In genomic region chr12:8032242-8033152, GRCh38 we compare ENCODE assay signal across 8 cellular contexts. TPM values are rescaled to one million over a fixed set of nuclear protein-coding genes. Genes with fewer than 3 reads are reported as not detected.
DNase-seq lines count a peak whose midpoint lies in the region; ATAC-seq and TF ChIP-seq lines count a peak whose summit lies in the region.

TSS of gene FOXJ2 (plus strand) at chr12:8032716. CDS start at chr12:8039833, 7,117 bp downstream.

- DNase-seq in BJ (ENCODE audit: low read depth) (no peak), NT2/D1 (ENCODE audit: low read depth, low spot score) (peak; percentile 70), activated T-cell treated with anti-CD3 and anti-CD28 coated beads for 4 hours (peak; percentile 67), epithelial cell of proximal tubule (ENCODE audit: low read depth) (no peak)
- peak; percentile 81 for DNase-seq in stimulated activated CD8-positive, alpha-beta memory T cell treated with anti-CD3 and anti-CD28 coated beads, Interleukin-4, amount 100 ng/mL, for 48 hours

- H3K27me3 ChIP-seq in BJ (ENCODE audit: control insufficient read depth, insufficient read depth, low read length) (no peaks in the 10 kb centered on the region), NT2/D1 (ENCODE audit: insufficient read depth, insufficient read length) (no peaks in the 10 kb centered on the region), mucosa of rectum (ENCODE audit: control insufficient read depth in 2 of 2, insufficient read depth in 2 of 2, low read length in 2 of 2) (no peaks in the 10 kb centered on the region)

- H3K9me3 ChIP-seq in NT2/D1 (ENCODE audit: insufficient read depth, low read length) (no peaks in the 10 kb centered on the region), mucosa of rectum (ENCODE audit: control insufficient read depth in 2 of 2, low read length in 2 of 2) (no peaks in the 10 kb centered on the region)

- H3K36me3 ChIP-seq in BJ (ENCODE audit: control insufficient read depth, insufficient read depth, low read length): no peaks in the 10 kb centered on the region
- H3K36me3 ChIP-seq in NT2/D1 (ENCODE audit: insufficient read depth, insufficient read length, low read length): peaks cover 6% of the 10 kb centered on the region
- no peaks in the 10 kb centered on the region for H3K36me3 ChIP-seq in mucosa of rectum (ENCODE audit: control insufficient read depth in 2 of 2, insufficient read depth in 2 of 2, low read length in 2 of 2)

- TF ChIP-seq POLR2A in GM19099 (IDR thresholded peaks at IDR 0.05; ENCODE audit: extremely low read depth, insufficient read length, low read depth): peak; percentile 53

- H3K4me3 ChIP-seq in BJ (ENCODE audit: low read depth, low read length) (peak within 1 kb of the TSS; percentile 85), NT2/D1 (ENCODE audit: insufficient read length, low read depth) (peak within 1 kb of the TSS; percentile 89), epithelial cell of proximal tubule (ENCODE audit: low read depth, low read length) (peak within 1 kb of the TSS; percentile 93), mucosa of rectum (ENCODE audit: low read length in 2 of 2) (peak within 1 kb of the TSS; percentile 80 to 90)

- peak within 1 kb of the TSS; percentile 96 for H3K9ac ChIP-seq in NT2/D1 (ENCODE audit: insufficient read length, low read depth)
- H3K9ac ChIP-seq in mucosa of rectum (ENCODE audit: low read depth in 1 of 2, low read length in 2 of 2): peak within 1 kb of the TSS; percentile 93 to 96

- peak; percentile 20; the same call in 1 of the 2 replicates for TF ChIP-seq CTCF in BJ (IDR thresholded peaks at IDR 0.05; ENCODE audit: insufficient read depth, low read depth, low read length)
- TF ChIP-seq CTCF in epithelial cell of proximal tubule (conservative IDR thresholded peaks at IDR 0.05; ENCODE audit: low read depth, low read length): no peak

- H3K27ac ChIP-seq in mucosa of rectum (ENCODE audit: low read depth in 2 of 2, low read length in 2 of 2): peak within 1 kb of the TSS; percentile 86 to 94

- peak; percentile 70 for ATAC-seq in HG03354 (IDR thresholded peaks at IDR 0.05; ENCODE audit: poor library complexity, severe bottlenecking, unreplicated experiment)

- CTCF ChIA-PET in BJ (lab: Yijun Ruan, JAX): interaction anchor here (0.6 to 2.0 kb wide), 6 partner anchors 8 to 358 kb away, joined by 3 to 10 read pairs (median 4); no protein-coding TSS in a partner anchor

- POLR2A ChIA-PET in BJ (lab: Charles Lee): interaction anchor here (0.7 kb wide), 1 partner anchor 166 kb away, joined by 32 read pairs; no protein-coding TSS in a partner anchor

- H3K4me1 ChIP-seq in NT2/D1 (ENCODE audit: insufficient read depth, insufficient read length) (peaks cover 21% of the 10 kb centered on the region), mucosa of rectum (ENCODE audit: control insufficient read depth in 2 of 2, insufficient read depth in 2 of 2, low read length in 2 of 2) (peaks cover 32 to 35% of the 10 kb centered on the region in 2 donors)

RNA-seq across cellular contexts. Expression of gene FOXJ2, which starts in this region (rescaled TPM):
- 5.3 and 6.5 TPM in 2 replicates for polyA plus RNA-seq in BJ (2011; rRNA removed)
- 8.8 and 14.2 TPM in 2 replicates for polyA minus RNA-seq in BJ (2011; rRNA and poly(A)+ RNA removed)
- 9.4 TPM in 2 replicates for total RNA-seq in epithelial cell of proximal tubule

Comparison
In these comparisons a context has a peak if more than half of its experiments do, and no peak if none do; other contexts are left out.
1. DNase-seq: peak in NT2/D1 (single experiment), activated T-cell treated with anti-CD3 and anti-CD28 coated beads for 4 hours (single experiment) and stimulated activated CD8-positive, alpha-beta memory T cell treated with anti-CD3 and anti-CD28 coated beads, Interleukin-4, amount 100 ng/mL, for 48 hours (single experiment); none in BJ (single experiment) and epithelial cell of proximal tubule (single experiment).
2. Peak in every context shown above with its lines, with median percentiles within 50 percentile points of each other: H3K4me3 ChIP-seq.